3 cellular contexts compared by ENCODE assay signal in genomic region chr2:10159486-10160160, GRCh38.
A peak's percentile ranks its signal among the peaks of the same experiment; 100 is the strongest.
TF ChIP-seq lines count a peak whose summit lies in the region.

No MANE protein-coding gene starts in this region.

TF ChIP-seq in SK-N-SH, 30 proteins besides CTCF, POLR2A, EP300 and RAD21:
- no peak for TF ChIP-seq NRF1 (IDR thresholded peaks at IDR 0.05; ENCODE audit: low read depth, low read length)
- TF ChIP-seq TCF12 (IDR thresholded peaks at IDR 0.05), result no peak
- TF ChIP-seq RXRA (IDR thresholded peaks at IDR 0.05; ENCODE audit: borderline replicate concordance, low read depth), result no peak
- TF ChIP-seq ELF1 (IDR thresholded peaks at IDR 0.05), result no peak
- TF ChIP-seq JUND (IDR thresholded peaks at IDR 0.05), result no peak
- no peak for TF ChIP-seq FOXJ3 (CRISPR knock-in tag; IDR thresholded peaks at IDR 0.05)
- TF ChIP-seq REST (IDR thresholded peaks at IDR 0.05; ENCODE audit: low read depth, low read length), result no peak

TF ChIP-seq in SK-N-SH treated with all-trans-retinoic acid at 6 μM for 48 hours, 23 proteins besides CTCF, POLR2A, EP300 and RAD21:
- no peak for TF ChIP-seq ESRRG (CRISPR knock-in tag; IDR thresholded peaks at IDR 0.05)
- no peak for TF ChIP-seq ARNTL (CRISPR knock-in tag; IDR thresholded peaks at IDR 0.05; ENCODE audit: borderline replicate concordance, low read depth)
- no peak for TF ChIP-seq ZFP3 (CRISPR knock-in tag; IDR thresholded peaks at IDR 0.05)
- TF ChIP-seq POU6F1 (CRISPR knock-in tag; IDR thresholded peaks at IDR 0.05; ENCODE audit: borderline replicate concordance, low read depth), result no peak
- TF ChIP-seq, protein P1, sequence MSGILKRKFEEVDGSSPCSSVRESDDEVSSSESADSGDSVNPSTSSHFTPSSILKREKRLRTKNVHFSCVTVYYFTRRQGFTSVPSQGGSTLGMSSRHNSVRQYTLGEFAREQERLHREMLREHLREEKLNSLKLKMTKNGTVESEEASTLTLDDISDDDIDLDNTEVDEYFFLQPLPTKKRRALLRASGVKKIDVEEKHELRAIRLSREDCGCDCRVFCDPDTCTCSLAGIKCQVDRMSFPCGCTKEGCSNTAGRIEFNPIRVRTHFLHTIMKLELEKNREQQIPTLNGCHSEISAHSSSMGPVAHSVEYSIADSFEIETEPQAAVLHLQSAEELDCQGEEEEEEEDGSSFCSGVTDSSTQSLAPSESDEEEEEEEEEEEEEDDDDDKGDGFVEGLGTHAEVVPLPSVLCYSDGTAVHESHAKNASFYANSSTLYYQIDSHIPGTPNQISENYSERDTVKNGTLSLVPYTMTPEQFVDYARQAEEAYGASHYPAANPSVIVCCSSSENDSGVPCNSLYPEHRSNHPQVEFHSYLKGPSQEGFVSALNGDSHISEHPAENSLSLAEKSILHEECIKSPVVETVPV (CRISPR knock-in tag; IDR thresholded peaks at IDR 0.05), result no peak
- TF ChIP-seq CSDC2 (CRISPR knock-in tag; IDR thresholded peaks at IDR 0.05), result no peak
- no peak for TF ChIP-seq PPARA (CRISPR knock-in tag; IDR thresholded peaks at IDR 0.05; ENCODE audit: borderline replicate concordance)
- no peak for TF ChIP-seq GLIS3 (CRISPR knock-in tag; IDR thresholded peaks at IDR 0.05)
- no peak for TF ChIP-seq ZNF565 (CRISPR knock-in tag; conservative IDR thresholded peaks at IDR 0.05; ENCODE audit: low read depth)
- TF ChIP-seq ZC3H10 (CRISPR knock-in tag; IDR thresholded peaks at IDR 0.05), result no peak
- TF ChIP-seq RARB (CRISPR knock-in tag; IDR thresholded peaks at IDR 0.05), result no peak
- no peak for TF ChIP-seq BACH2 (CRISPR knock-in tag; IDR thresholded peaks at IDR 0.05; ENCODE audit: borderline replicate concordance)
- TF ChIP-seq SNAI2 (CRISPR knock-in tag; IDR thresholded peaks at IDR 0.05), result no peak
- TF ChIP-seq ISL1 (CRISPR knock-in tag; IDR thresholded peaks at IDR 0.05), result no peak
- TF ChIP-seq, protein P2, sequence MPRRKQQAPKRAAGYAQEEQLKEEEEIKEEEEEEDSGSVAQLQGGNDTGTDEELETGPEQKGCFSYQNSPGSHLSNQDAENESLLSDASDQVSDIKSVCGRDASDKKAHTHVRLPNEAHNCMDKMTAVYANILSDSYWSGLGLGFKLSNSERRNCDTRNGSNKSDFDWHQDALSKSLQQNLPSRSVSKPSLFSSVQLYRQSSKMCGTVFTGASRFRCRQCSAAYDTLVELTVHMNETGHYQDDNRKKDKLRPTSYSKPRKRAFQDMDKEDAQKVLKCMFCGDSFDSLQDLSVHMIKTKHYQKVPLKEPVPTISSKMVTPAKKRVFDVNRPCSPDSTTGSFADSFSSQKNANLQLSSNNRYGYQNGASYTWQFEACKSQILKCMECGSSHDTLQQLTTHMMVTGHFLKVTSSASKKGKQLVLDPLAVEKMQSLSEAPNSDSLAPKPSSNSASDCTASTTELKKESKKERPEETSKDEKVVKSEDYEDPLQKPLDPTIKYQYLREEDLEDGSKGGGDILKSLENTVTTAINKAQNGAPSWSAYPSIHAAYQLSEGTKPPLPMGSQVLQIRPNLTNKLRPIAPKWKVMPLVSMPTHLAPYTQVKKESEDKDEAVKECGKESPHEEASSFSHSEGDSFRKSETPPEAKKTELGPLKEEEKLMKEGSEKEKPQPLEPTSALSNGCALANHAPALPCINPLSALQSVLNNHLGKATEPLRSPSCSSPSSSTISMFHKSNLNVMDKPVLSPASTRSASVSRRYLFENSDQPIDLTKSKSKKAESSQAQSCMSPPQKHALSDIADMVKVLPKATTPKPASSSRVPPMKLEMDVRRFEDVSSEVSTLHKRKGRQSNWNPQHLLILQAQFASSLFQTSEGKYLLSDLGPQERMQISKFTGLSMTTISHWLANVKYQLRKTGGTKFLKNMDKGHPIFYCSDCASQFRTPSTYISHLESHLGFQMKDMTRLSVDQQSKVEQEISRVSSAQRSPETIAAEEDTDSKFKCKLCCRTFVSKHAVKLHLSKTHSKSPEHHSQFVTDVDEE (CRISPR knock-in tag; IDR thresholded peaks at IDR 0.05), result no peak
- no peak for TF ChIP-seq ZFP30 (CRISPR knock-in tag; IDR thresholded peaks at IDR 0.05)
- no peak for TF ChIP-seq CREB5 (CRISPR knock-in tag; IDR thresholded peaks at IDR 0.05; ENCODE audit: low read depth)
- TF ChIP-seq ZNF70 (CRISPR knock-in tag; IDR thresholded peaks at IDR 0.05), result no peak

TF ChIP-seq in K562, 482 proteins besides CTCF, POLR2A, EP300 and RAD21:
- TF ChIP-seq LEF1 (IDR thresholded peaks at IDR 0.05) (no peak), ZNF197 (CRISPR knock-in tag; IDR thresholded peaks at IDR 0.05; ENCODE audit: low read depth) (no peak), ZNF239 (CRISPR knock-in tag; IDR thresholded peaks at IDR 0.05) (peak; percentile 72)
